In the genomic region with DNA sequence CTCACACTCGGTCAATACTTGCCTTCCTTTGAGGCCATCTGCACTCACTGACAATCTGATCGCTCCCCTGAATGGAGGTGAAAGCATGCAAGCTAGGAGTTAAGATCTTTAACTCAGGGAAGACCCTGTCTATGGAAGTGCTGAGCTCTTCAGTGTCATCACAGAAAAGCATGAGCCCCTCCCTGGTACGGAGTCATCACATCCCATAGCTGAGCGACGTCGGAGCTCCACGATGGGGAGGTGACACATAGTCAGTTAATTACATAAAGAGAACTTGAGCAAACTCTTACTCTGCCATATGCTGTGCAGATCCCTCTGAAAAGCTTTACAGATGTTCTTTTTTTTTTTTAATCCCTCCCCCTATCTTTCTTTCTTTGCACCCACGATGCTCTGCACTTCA, we compare ENCODE assay signal across 18 cellular contexts.
A peak's percentile ranks its signal among the peaks of the same experiment; 100 is the strongest.
DNase-seq lines count a peak whose midpoint lies in the region; ATAC-seq, FAIRE-seq and TF ChIP-seq lines count a peak whose summit lies in the region.
"Had no signal": no experiment of that assay in that cellular context is flagged by ENCODE, and none has a peak within 500 bp of the region (broad histone marks: within the 10 kb centered on the region; RNA-seq: fewer than 3 reads in every experiment).

No MANE protein-coding gene starts in this region.

- no peak overlapping the region for H2AFZ ChIP-seq in H1 (ENCODE audit: low read length)

- H3K4me1 ChIP-seq in H1 (replicated peaks in 1 of 4; ENCODE audit: control insufficient read depth in 3 of 4, insufficient read depth in 4 of 4, low read length in 3 of 4), result no peaks in the 10 kb centered on the region
- H3K4me1 ChIP-seq: Caco-2, HAP-1 had no signal

- H2AK5ac ChIP-seq in H1 (ENCODE audit: low read depth, low read length), result no peak overlapping the region

- H3K79me1 ChIP-seq in H1 (ENCODE audit: low read depth, low read length), result no peaks in the 10 kb centered on the region

- no peaks in the 10 kb centered on the region for H3K79me2 ChIP-seq in H1 (ENCODE audit: control insufficient read depth in 1 of 2, insufficient read depth in 2 of 2, low read length in 2 of 2)

- no peak overlapping the region for H3K4me3 ChIP-seq in H1 (ENCODE audit: extremely low read depth in 1 of 4, insufficient read depth in 2 of 4, low read depth in 3 of 4, low read length in 4 of 4)
- H3K4me3 ChIP-seq: BLaER1, GM12878, HAP-1 had no signal

- H2BK120ac ChIP-seq in H1 (replicated peaks; ENCODE audit: low read depth, low read length), result no peak overlapping the region

- ATAC-seq in GM18907 (IDR thresholded peaks at IDR 0.05; ENCODE audit: unreplicated experiment), result no peak
- ATAC-seq: GM12878, HepG2 had no signal

- H3K18ac ChIP-seq in H1 (ENCODE audit: extremely low read depth, low read length), result no peak overlapping the region

- 89% methylated on average over 8 of the region's 8 CpGs; no CpG with 5 or more reads in 1 of the 2 experiments for WGBS in H1 (ENCODE audit: extremely low coverage in 1 of 2, insufficient coverage in 1 of 2, insufficient read length in 1 of 2, insufficient replicate concordance in 2 of 2, low coverage in 1 of 2, low lambda C conversion rate in 2 of 2, missing lambda C conversion rate in 1 of 2), 2 experiments

- no peak overlapping the region for H4K8ac ChIP-seq in H1 (ENCODE audit: extremely low read depth, insufficient read depth, low read length)

- no peaks in the 10 kb centered on the region for H4K20me1 ChIP-seq in H1 (replicated peaks in 1 of 2; ENCODE audit: control insufficient read depth in 1 of 2, insufficient read depth in 2 of 2, low read length in 2 of 2)
- H4K20me1 ChIP-seq: BLaER1 had no signal

- TF ChIP-seq EP300 in H1 (IDR thresholded peaks at IDR 0.05; ENCODE audit: borderline replicate concordance in 1 of 2, low read depth in 2 of 2, low read length in 2 of 2), result no peak

- TF ChIP-seq RAD21 in H1 (IDR thresholded peaks at IDR 0.05 in 1 of 2, conservative IDR thresholded peaks at IDR 0.05 in 1 of 2; ENCODE audit: low read depth in 2 of 2, low read length in 2 of 2), result no peak

- H3K4me2 ChIP-seq in H1 (ENCODE audit: insufficient read depth in 1 of 2, low read depth in 2 of 2, low read length in 2 of 2), result no peak overlapping the region
- H3K4me2 ChIP-seq: BLaER1 had no signal

- 0 out of 2 replicates have a peak overlapping the region, but pooled peaks have one; percentile 19 for H2BK12ac ChIP-seq in H1 (ENCODE audit: low read depth, low read length)

- H2BK20ac ChIP-seq in H1 (ENCODE audit: low read length), result no peak overlapping the region

- no peak for TF ChIP-seq CTCF in H1 (IDR thresholded peaks at IDR 0.05; ENCODE audit: control extremely low read depth in 1 of 3, insufficient read depth in 1 of 3, low read depth in 1 of 3, low read length in 3 of 3)

- peak; percentile 26 for DNase-seq in NCI-H1694 treated with DMSO at 0.1 percent for 48 hours (lab: John Stamatoyannopoulos, UW)
- DNase-seq in NCI-H1694 (lab: John Stamatoyannopoulos, UW), result no peak
- DNase-seq in NCI-H2171 (lab: John Stamatoyannopoulos, UW), result peak; percentile 19
- no peak for DNase-seq in H1 (ENCODE audit: low read depth in 1 of 2, low spot score in 2 of 2)
- DNase-seq in middle frontal gyrus (ENCODE audit: extremely low spot score, low spot score), result peak; percentile 27
- no peak for DNase-seq in DMS53 (lab: John Stamatoyannopoulos, UW)
- DNase-seq: 8988T; AML-193; Caco-2; CD8-positive, alpha-beta memory T cell; DMS79; GOT3 had no signal

- H3K23me2 ChIP-seq in H1 (ENCODE audit: low read depth, low read length), result no peaks in the 10 kb centered on the region

- 0 out of 4 replicates have a peak, but pooled peaks cover 0 to 5% of the 10 kb centered on the region in 2 experiments for H3K9me3 ChIP-seq in H1 (ENCODE audit: insufficient read depth in 2 of 2, low read depth in 1 of 2, low read length in 1 of 2)
- H3K9me3 ChIP-seq: BLaER1, Caco-2, HAP-1 had no signal

- POLR2A ChIA-PET in H1 (lab: Charles Lee; ENCODE audit: partially characterized antibody), result interaction anchor here (0.8 kb wide), 1 partner anchor 49 kb away, joined by 3 read pairs; no protein-coding TSS in a partner anchor

- no peak overlapping the region for H3K23ac ChIP-seq in H1 (ENCODE audit: insufficient read length)

- H3K36me3 ChIP-seq in H1 (ENCODE audit: control insufficient read depth in 2 of 4, insufficient read depth in 4 of 4, low read length in 3 of 4), result no peaks in the 10 kb centered on the region
- H3K36me3 ChIP-seq: BLaER1, HAP-1 had no signal

- TF ChIP-seq POLR2A in H1 (IDR thresholded peaks at IDR 0.05; ENCODE audit: control extremely low read depth in 1 of 2, low read depth in 2 of 2, low read length in 2 of 2), result no peak

- H3K56ac ChIP-seq in H1 (replicated peaks; ENCODE audit: insufficient read length, low read depth, low read length), result no peak overlapping the region

- H3K14ac ChIP-seq in H1 (ENCODE audit: insufficient read length), result no peak overlapping the region

- no peak overlapping the region for H2BK5ac ChIP-seq in H1 (ENCODE audit: low read depth, low read length)

- no peak for FAIRE-seq in H1 (lab: Jason Lieb, UNC)
- FAIRE-seq: GM12878, HepG2, HTR-8/SVneo had no signal

- no peak overlapping the region for H3K9ac ChIP-seq in H1 (replicated peaks in 1 of 4; ENCODE audit: extremely low read depth in 1 of 4, low read depth in 3 of 4, low read length in 3 of 4)
- H3K9ac ChIP-seq: BLaER1 had no signal

- CTCF ChIA-PET in H1 (lab: Charles Lee; ENCODE audit: partially characterized antibody), result interaction anchor here (0.6 to 1.8 kb wide), 6 partner anchors 9 to 693 kb away, joined by 3 to 10 read pairs (median 4); no protein-coding TSS in a partner anchor

- H2BK15ac ChIP-seq in H1 (ENCODE audit: low read length), result no peak overlapping the region

- no peak overlapping the region for H4K5ac ChIP-seq in H1 (ENCODE audit: insufficient read length, low read depth, low read length)

- no peak overlapping the region for H3K4ac ChIP-seq in H1 (replicated peaks; ENCODE audit: insufficient read length, low read depth, low read length)

- no peaks in the 10 kb centered on the region for H3K27me3 ChIP-seq in H1 (replicated peaks in 1 of 4; ENCODE audit: control insufficient read depth in 3 of 4, extremely low read depth in 1 of 4, insufficient read depth in 3 of 4, low read length in 3 of 4)
- H3K27me3 ChIP-seq: BLaER1 had no signal

- H3K27ac ChIP-seq in H1 (ENCODE audit: low read depth, low read length), result no peak overlapping the region
- H3K27ac ChIP-seq: BLaER1 had no signal

- H4K91ac ChIP-seq in H1 (replicated peaks; ENCODE audit: insufficient read length, low read length), result no peak overlapping the region

TF ChIP-seq in H1, 55 proteins besides CTCF, POLR2A, EP300 and RAD21:
- TF ChIP-seq SIRT6 (IDR thresholded peaks at IDR 0.05; ENCODE audit: low read length) (no peak), FOSL1 (IDR thresholded peaks at IDR 0.05; ENCODE audit: insufficient read depth, low read depth, low read length) (no peak), TCF12 (IDR thresholded peaks at IDR 0.05; ENCODE audit: low read depth, low read length) (no peak), CREB1 (IDR thresholded peaks at IDR 0.05) (no peak), NRF1 (IDR thresholded peaks at IDR 0.05; ENCODE audit: low read depth, low read length) (no peak), BCL11A (IDR thresholded peaks at IDR 0.05; ENCODE audit: low read depth in 2 of 2, low read length in 2 of 2) (no peak), BRCA1 (IDR thresholded peaks at IDR 0.05; ENCODE audit: low read depth, low read length) (no peak), POLR2AphosphoS5 (IDR thresholded peaks at IDR 0.05; ENCODE audit: low read depth, low read length) (no peak), TBP (IDR thresholded peaks at IDR 0.05; ENCODE audit: low read depth, low read length) (no peak), CTBP2 (IDR thresholded peaks at IDR 0.05; ENCODE audit: borderline replicate concordance, insufficient read depth, insufficient read length, low read length) (no peak), GABPA (IDR thresholded peaks at IDR 0.05; ENCODE audit: borderline replicate concordance, insufficient read depth, low read length) (no peak), CHD1 (IDR thresholded peaks at IDR 0.05; ENCODE audit: low read depth, low read length) (no peak), EGR1 (IDR thresholded peaks at IDR 0.05; ENCODE audit: borderline replicate concordance, low read depth, low read length) (no peak), GTF2F1 (IDR thresholded peaks at IDR 0.05; ENCODE audit: borderline replicate concordance, low read depth, low read length) (no peak)

Comparison
In these comparisons a context has a peak if more than half of its experiments do, and no peak if none do; other contexts are left out.
1. DNase-seq: peak in NCI-H1694 treated with DMSO at 0.1 percent for 48 hours (single experiment), NCI-H2171 (single experiment) and middle frontal gyrus (single experiment); none in NCI-H1694 (single experiment), H1 (0 of 2) and DMS53 (single experiment).